ENCODE assay signal across 1 cellular context in the genomic region with DNA sequence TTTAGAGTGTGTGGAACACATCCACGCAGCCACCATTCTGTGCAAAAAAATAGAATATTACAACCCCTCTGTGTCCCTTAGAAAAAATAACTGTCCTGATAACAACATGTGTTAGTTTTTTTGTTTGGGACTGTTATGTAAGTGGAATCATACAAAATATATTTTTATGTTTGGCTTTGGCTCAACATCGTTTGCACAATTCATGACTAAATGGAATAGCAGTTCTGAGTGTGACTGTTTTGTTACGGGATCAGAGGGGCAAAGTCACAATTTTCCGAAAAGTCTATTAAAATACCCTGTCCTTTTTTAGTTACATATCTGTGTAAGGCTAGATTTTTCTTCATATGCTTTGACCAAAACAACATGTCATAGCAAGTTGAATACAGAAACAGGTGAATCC.
TF ChIP-seq lines count a peak whose summit lies in the region.

No MANE protein-coding gene starts in this region.

TF ChIP-seq in IMR-90, 13 proteins besides CTCF, POLR2A, EP300 and RAD21 (continued from another document):
- TF ChIP-seq, protein P1, sequence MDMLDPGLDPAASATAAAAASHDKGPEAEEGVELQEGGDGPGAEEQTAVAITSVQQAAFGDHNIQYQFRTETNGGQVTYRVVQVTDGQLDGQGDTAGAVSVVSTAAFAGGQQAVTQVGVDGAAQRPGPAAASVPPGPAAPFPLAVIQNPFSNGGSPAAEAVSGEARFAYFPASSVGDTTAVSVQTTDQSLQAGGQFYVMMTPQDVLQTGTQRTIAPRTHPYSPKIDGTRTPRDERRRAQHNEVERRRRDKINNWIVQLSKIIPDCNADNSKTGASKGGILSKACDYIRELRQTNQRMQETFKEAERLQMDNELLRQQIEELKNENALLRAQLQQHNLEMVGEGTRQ (IDR thresholded peaks at IDR 0.05; ENCODE audit: low read depth, low read length): no peak
- TF ChIP-seq MAFK (IDR thresholded peaks at IDR 0.05; ENCODE audit: low read depth, low read length) (no peak), FOS (IDR thresholded peaks at IDR 0.05; ENCODE audit: low read depth, low read length) (no peak), RFX5 (IDR thresholded peaks at IDR 0.05; ENCODE audit: low read depth, low read length) (no peak)
